8 cellular contexts compared by ENCODE assay signal in genomic region chr5:95960802-95961616, GRCh38.
A peak's percentile ranks its signal among the peaks of the same experiment; 100 is the strongest.
DNase-seq lines count a peak whose midpoint lies in the region; ATAC-seq and TF ChIP-seq lines count a peak whose summit lies in the region.

No MANE protein-coding gene starts in this region.

- ATAC-seq in HG02571 (IDR thresholded peaks at IDR 0.05; ENCODE audit: unreplicated experiment) = peak; percentile 50

- DNase-seq in NCI-H1436 (lab: John Stamatoyannopoulos, UW) = peak; percentile 54
- DNase-seq in NCI-H1436 treated with DMSO at 0.1 percent for 48 hours (lab: John Stamatoyannopoulos, UW) = no peak
- DNase-seq in NB4 (ENCODE audit: low read depth) = peak; percentile 87
- DNase-seq in cardiac fibroblast (ENCODE audit: low read depth in 2 of 2) = peak; percentile 79 to 90
- DNase-seq in iris pigment epithelial cell (ENCODE audit: low read depth) = peak; percentile 85
- peak; percentile 51 for DNase-seq in smooth muscle cell of the brain vasculature (ENCODE audit: low read depth, low spot score)

- TF ChIP-seq CTCF in NB4 (IDR thresholded peaks at IDR 0.05; ENCODE audit: low read depth, low read length) (peak; percentile 29), WI38 (IDR thresholded peaks at IDR 0.05; ENCODE audit: low read depth, low read length) (peak; percentile 60), cardiac fibroblast (IDR thresholded peaks at IDR 0.05; ENCODE audit: low read depth, low read length) (peak; percentile 27)

- TF ChIP-seq POLR2A in NB4 (IDR thresholded peaks at IDR 0.05; ENCODE audit: extremely low read depth, insufficient read length) = no peak

- peak overlapping the region; percentile 63 for H3K4me3 ChIP-seq in NB4 (ENCODE audit: low read depth, low read length)
- H3K4me3 ChIP-seq in WI38 (ENCODE audit: low read depth, low read length) = peak overlapping the region; percentile 99
- H3K4me3 ChIP-seq in cardiac fibroblast (replicated peaks in 1 of 2; ENCODE audit: low read depth in 2 of 2, low read length in 2 of 2) = peak overlapping the region; percentile 94 to 97
